In genomic region chrX:65300104-65300809, GRCh38 we compare ENCODE assay signal across 1 cellular context.
TF ChIP-seq lines count a peak whose summit lies in the region.

No MANE protein-coding gene starts in this region.

TF ChIP-seq in H1, 55 proteins besides CTCF, POLR2A, EP300 and RAD21:
- TF ChIP-seq SP4 (IDR thresholded peaks at IDR 0.05; ENCODE audit: low read length) (no peak), HDAC2 (IDR thresholded peaks at IDR 0.05; ENCODE audit: borderline replicate concordance in 1 of 2, low read depth in 2 of 2, low read length in 2 of 2) (no peak), POLR2AphosphoS5 (IDR thresholded peaks at IDR 0.05; ENCODE audit: low read depth, low read length) (no peak), BCL11A (IDR thresholded peaks at IDR 0.05; ENCODE audit: low read depth in 2 of 2, low read length in 2 of 2) (no peak), POU5F1 (IDR thresholded peaks at IDR 0.05; ENCODE audit: low read depth, low read length) (no peak), NANOG (IDR thresholded peaks at IDR 0.05; ENCODE audit: insufficient read depth, low read depth, low read length, poor library complexity, severe bottlenecking) (no peak), TEAD4 (IDR thresholded peaks at IDR 0.05; ENCODE audit: low read depth, low read length) (0 out of 2 replicates have a peak, but pooled peaks have one; percentile 16), KDM5A (IDR thresholded peaks at IDR 0.05; ENCODE audit: low read length) (no peak), CREB1 (IDR thresholded peaks at IDR 0.05) (no peak), RBBP5 (IDR thresholded peaks at IDR 0.05; ENCODE audit: borderline replicate concordance, low read depth, low read length) (peak; percentile 72; the same call in 1 of the 2 replicates), MAFK (IDR thresholded peaks at IDR 0.05; ENCODE audit: low read depth, low read length) (no peak), SIN3A (conservative IDR thresholded peaks at IDR 0.05 in 1 of 2, IDR thresholded peaks at IDR 0.05 in 1 of 2; ENCODE audit: low read depth in 1 of 2, low read length in 2 of 2) (no peak), ASH2L (IDR thresholded peaks at IDR 0.05; ENCODE audit: low read length) (peak; percentile 90), KDM1A (IDR thresholded peaks at IDR 0.05; ENCODE audit: borderline replicate concordance, low read length) (no peak), SP2 (IDR thresholded peaks at IDR 0.05; ENCODE audit: low read length) (no peak), JUN (IDR thresholded peaks at IDR 0.05; ENCODE audit: low read depth, low read length) (no peak), ATF2 (IDR thresholded peaks at IDR 0.05; ENCODE audit: low read length) (peak; percentile 42; the same call in 1 of the 2 replicates), EGR1 (IDR thresholded peaks at IDR 0.05; ENCODE audit: borderline replicate concordance, low read depth, low read length) (no peak), YY1 (IDR thresholded peaks at IDR 0.05; ENCODE audit: low read depth, low read length) (no peak), EZH2 (IDR thresholded peaks at IDR 0.05; ENCODE audit: low read depth, low read length, severe bottlenecking) (no peak), SIRT6 (IDR thresholded peaks at IDR 0.05; ENCODE audit: low read length) (no peak), CEBPB (IDR thresholded peaks at IDR 0.05; ENCODE audit: low read depth, low read length) (no peak), SP1 (IDR thresholded peaks at IDR 0.05; ENCODE audit: low read depth, low read length) (no peak; the same call in 1 of the 2 replicates), GTF2F1 (IDR thresholded peaks at IDR 0.05; ENCODE audit: borderline replicate concordance, low read depth, low read length) (no peak), TBP (IDR thresholded peaks at IDR 0.05; ENCODE audit: low read depth, low read length) (no peak), RNF2 (IDR thresholded peaks at IDR 0.05; ENCODE audit: borderline replicate concordance, low read depth, low read length, missing control alignments, poor library complexity, severe bottlenecking) (no peak), SUZ12 (IDR thresholded peaks at IDR 0.05; ENCODE audit: low read length) (no peak)
- TF ChIP-seq, protein P1, sequence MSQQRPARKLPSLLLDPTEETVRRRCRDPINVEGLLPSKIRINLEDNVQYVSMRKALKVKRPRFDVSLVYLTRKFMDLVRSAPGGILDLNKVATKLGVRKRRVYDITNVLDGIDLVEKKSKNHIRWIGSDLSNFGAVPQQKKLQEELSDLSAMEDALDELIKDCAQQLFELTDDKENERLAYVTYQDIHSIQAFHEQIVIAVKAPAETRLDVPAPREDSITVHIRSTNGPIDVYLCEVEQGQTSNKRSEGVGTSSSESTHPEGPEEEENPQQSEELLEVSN (IDR thresholded peaks at IDR 0.05): no peak
- TF ChIP-seq, protein P2, sequence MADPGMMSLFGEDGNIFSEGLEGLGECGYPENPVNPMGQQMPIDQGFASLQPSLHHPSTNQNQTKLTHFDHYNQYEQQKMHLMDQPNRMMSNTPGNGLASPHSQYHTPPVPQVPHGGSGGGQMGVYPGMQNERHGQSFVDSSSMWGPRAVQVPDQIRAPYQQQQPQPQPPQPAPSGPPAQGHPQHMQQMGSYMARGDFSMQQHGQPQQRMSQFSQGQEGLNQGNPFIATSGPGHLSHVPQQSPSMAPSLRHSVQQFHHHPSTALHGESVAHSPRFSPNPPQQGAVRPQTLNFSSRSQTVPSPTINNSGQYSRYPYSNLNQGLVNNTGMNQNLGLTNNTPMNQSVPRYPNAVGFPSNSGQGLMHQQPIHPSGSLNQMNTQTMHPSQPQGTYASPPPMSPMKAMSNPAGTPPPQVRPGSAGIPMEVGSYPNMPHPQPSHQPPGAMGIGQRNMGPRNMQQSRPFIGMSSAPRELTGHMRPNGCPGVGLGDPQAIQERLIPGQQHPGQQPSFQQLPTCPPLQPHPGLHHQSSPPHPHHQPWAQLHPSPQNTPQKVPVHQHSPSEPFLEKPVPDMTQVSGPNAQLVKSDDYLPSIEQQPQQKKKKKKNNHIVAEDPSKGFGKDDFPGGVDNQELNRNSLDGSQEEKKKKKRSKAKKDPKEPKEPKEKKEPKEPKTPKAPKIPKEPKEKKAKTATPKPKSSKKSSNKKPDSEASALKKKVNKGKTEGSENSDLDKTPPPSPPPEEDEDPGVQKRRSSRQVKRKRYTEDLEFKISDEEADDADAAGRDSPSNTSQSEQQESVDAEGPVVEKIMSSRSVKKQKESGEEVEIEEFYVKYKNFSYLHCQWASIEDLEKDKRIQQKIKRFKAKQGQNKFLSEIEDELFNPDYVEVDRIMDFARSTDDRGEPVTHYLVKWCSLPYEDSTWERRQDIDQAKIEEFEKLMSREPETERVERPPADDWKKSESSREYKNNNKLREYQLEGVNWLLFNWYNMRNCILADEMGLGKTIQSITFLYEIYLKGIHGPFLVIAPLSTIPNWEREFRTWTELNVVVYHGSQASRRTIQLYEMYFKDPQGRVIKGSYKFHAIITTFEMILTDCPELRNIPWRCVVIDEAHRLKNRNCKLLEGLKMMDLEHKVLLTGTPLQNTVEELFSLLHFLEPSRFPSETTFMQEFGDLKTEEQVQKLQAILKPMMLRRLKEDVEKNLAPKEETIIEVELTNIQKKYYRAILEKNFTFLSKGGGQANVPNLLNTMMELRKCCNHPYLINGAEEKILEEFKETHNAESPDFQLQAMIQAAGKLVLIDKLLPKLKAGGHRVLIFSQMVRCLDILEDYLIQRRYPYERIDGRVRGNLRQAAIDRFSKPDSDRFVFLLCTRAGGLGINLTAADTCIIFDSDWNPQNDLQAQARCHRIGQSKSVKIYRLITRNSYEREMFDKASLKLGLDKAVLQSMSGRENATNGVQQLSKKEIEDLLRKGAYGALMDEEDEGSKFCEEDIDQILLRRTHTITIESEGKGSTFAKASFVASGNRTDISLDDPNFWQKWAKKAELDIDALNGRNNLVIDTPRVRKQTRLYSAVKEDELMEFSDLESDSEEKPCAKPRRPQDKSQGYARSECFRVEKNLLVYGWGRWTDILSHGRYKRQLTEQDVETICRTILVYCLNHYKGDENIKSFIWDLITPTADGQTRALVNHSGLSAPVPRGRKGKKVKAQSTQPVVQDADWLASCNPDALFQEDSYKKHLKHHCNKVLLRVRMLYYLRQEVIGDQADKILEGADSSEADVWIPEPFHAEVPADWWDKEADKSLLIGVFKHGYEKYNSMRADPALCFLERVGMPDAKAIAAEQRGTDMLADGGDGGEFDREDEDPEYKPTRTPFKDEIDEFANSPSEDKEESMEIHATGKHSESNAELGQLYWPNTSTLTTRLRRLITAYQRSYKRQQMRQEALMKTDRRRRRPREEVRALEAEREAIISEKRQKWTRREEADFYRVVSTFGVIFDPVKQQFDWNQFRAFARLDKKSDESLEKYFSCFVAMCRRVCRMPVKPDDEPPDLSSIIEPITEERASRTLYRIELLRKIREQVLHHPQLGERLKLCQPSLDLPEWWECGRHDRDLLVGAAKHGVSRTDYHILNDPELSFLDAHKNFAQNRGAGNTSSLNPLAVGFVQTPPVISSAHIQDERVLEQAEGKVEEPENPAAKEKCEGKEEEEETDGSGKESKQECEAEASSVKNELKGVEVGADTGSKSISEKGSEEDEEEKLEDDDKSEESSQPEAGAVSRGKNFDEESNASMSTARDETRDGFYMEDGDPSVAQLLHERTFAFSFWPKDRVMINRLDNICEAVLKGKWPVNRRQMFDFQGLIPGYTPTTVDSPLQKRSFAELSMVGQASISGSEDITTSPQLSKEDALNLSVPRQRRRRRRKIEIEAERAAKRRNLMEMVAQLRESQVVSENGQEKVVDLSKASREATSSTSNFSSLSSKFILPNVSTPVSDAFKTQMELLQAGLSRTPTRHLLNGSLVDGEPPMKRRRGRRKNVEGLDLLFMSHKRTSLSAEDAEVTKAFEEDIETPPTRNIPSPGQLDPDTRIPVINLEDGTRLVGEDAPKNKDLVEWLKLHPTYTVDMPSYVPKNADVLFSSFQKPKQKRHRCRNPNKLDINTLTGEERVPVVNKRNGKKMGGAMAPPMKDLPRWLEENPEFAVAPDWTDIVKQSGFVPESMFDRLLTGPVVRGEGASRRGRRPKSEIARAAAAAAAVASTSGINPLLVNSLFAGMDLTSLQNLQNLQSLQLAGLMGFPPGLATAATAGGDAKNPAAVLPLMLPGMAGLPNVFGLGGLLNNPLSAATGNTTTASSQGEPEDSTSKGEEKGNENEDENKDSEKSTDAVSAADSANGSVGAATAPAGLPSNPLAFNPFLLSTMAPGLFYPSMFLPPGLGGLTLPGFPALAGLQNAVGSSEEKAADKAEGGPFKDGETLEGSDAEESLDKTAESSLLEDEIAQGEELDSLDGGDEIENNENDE (IDR thresholded peaks at IDR 0.05; ENCODE audit: insufficient replicate concordance, low read length): no peak
